9 cellular contexts compared by ENCODE assay signal in the genomic region with DNA sequence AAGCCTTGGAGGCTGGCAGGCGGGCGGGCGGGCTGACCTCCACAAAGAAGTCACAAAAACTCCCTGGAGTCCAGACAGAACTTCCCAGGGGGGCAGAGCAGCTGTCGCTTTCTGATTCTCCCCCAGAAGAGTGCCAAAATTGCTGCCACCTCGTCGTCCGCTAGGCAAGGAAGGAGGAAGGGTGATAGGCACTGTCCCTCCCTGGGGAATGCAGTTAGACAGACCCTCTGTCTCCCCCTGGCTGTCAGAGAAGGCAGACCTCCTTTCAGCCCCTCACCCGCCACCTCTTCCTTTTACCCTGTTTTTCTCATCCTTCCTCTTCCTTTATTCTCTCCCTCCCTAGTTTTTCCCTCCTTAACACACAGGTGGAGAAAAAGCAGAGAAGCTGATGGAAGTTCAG. TPM values are rescaled to one million over a fixed set of nuclear protein-coding genes. Genes with fewer than 3 reads are reported as not detected.
A peak's percentile ranks its signal among the peaks of the same experiment; 100 is the strongest.
DNase-seq lines count a peak whose midpoint lies in the region; ATAC-seq and TF ChIP-seq lines count a peak whose summit lies in the region.
"Had no signal": no experiment of that assay in that cellular context is flagged by ENCODE, and none has a peak within 500 bp of the region (broad histone marks: within the 10 kb centered on the region; RNA-seq: fewer than 3 reads in every experiment).

No MANE protein-coding gene starts in this region.

- H3K27me3 Mint-ChIP-seq in activated CD8-positive, alpha-beta T cell treated with anti-CD3 and anti-CD28 coated beads for 36 hours, result peaks cover 5% of the 10 kb centered on the region

- no peak overlapping the region for H3K9ac ChIP-seq in OCI-LY1 (ENCODE audit: low read length)

- no peaks in the 10 kb centered on the region; the same call in 1 of the 2 replicates for H3K27me3 ChIP-seq in OCI-LY1 (ENCODE audit: insufficient read depth, low read length)

- no peaks in the 10 kb centered on the region for H3K36me3 ChIP-seq in OCI-LY1 (ENCODE audit: insufficient read depth, low read length)

- peak; percentile 50 for DNase-seq in Ammon's horn (ENCODE audit: low spot score)
- DNase-seq in germinal center (ENCODE audit: low spot score), result peak; percentile 32
- no peak for DNase-seq in activated naive CD4-positive, alpha-beta T cell treated with Interleukin-2 at 50 U/mL for 16 hours
- DNase-seq in NCI-H2196 treated with DMSO at 0.1 percent for 48 hours (lab: John Stamatoyannopoulos, UW; ENCODE audit: unreplicated experiment), result no peak
- no peak for DNase-seq in activated CD8-positive, alpha-beta T cell treated with anti-CD3 and anti-CD28 coated beads for 36 hours

- intact Hi-C loops in activated CD8-positive, alpha-beta T cell treated with anti-CD3 and anti-CD28 coated beads for 36 hours (cut with micrococcal nuclease), result no loop called here

- peak; percentile 50; the same call in 1 of the 2 replicates for TF ChIP-seq CTCF in GM12874 (IDR thresholded peaks at IDR 0.05; ENCODE audit: insufficient read depth, low read depth, low read length)
- peak; percentile 61 for TF ChIP-seq CTCF in OCI-LY1 (IDR thresholded peaks at IDR 0.05; ENCODE audit: low read length)
- TF ChIP-seq CTCF in activated CD8-positive, alpha-beta T cell treated with anti-CD3 and anti-CD28 coated beads for 36 hours (IDR thresholded peaks at IDR 0.05), result no peak

- no peaks in the 10 kb centered on the region for H3K79me2 ChIP-seq in OCI-LY1 (ENCODE audit: insufficient read depth, low read length)

- H2AFZ ChIP-seq in OCI-LY1 (ENCODE audit: low read length), result no peak overlapping the region

- POLR2A ChIA-PET in activated CD8-positive, alpha-beta T cell treated with anti-CD3 and anti-CD28 coated beads for 36 hours (lab: Charles Lee), result no interaction called here

- H3K4me3 ChIP-seq in OCI-LY1 (ENCODE audit: low read depth, low read length, poor library complexity, severe bottlenecking), result no peak overlapping the region

- no peak overlapping the region for H3K4me2 ChIP-seq in OCI-LY1 (ENCODE audit: low read length)

- no peak overlapping the region for H3K27ac Mint-ChIP-seq in activated CD8-positive, alpha-beta T cell treated with anti-CD3 and anti-CD28 coated beads for 36 hours

- H3K4me1 ChIP-seq in OCI-LY1 (ENCODE audit: insufficient read depth, low read length, severe bottlenecking), result no peaks in the 10 kb centered on the region

- no peaks in the 10 kb centered on the region for H3K9me3 Mint-ChIP-seq in activated CD8-positive, alpha-beta T cell treated with anti-CD3 and anti-CD28 coated beads for 36 hours

- no peak for ATAC-seq in HG03439 (IDR thresholded peaks at IDR 0.05; ENCODE audit: unreplicated experiment)
- ATAC-seq in activated CD8-positive, alpha-beta T cell treated with anti-CD3 and anti-CD28 coated beads for 36 hours, result no peak

- H4K20me1 ChIP-seq in OCI-LY1 (ENCODE audit: insufficient read depth, low read length), result no peaks in the 10 kb centered on the region

- H3K4me3 Mint-ChIP-seq in activated CD8-positive, alpha-beta T cell treated with anti-CD3 and anti-CD28 coated beads for 36 hours, result no peak overlapping the region

- CTCF ChIA-PET in activated CD8-positive, alpha-beta T cell treated with anti-CD3 and anti-CD28 coated beads for 36 hours (lab: Charles Lee), result no interaction called here

- H3K27ac ChIP-seq in OCI-LY1 (ENCODE audit: low read depth, low read length, poor library complexity, severe bottlenecking), result no peak overlapping the region

- no peaks in the 10 kb centered on the region for H3K9me2 ChIP-seq in OCI-LY1 (ENCODE audit: low read depth, low read length)

- H3K4me1 Mint-ChIP-seq in activated CD8-positive, alpha-beta T cell treated with anti-CD3 and anti-CD28 coated beads for 36 hours (ENCODE audit: low read depth), result no peaks in the 10 kb centered on the region

- H3K9me3 ChIP-seq in OCI-LY1 (ENCODE audit: low read length), result no peaks in the 10 kb centered on the region

- no peaks in the 10 kb centered on the region for H3K36me3 Mint-ChIP-seq in activated CD8-positive, alpha-beta T cell treated with anti-CD3 and anti-CD28 coated beads for 36 hours (ENCODE audit: low read depth)

- no peaks in the 10 kb centered on the region for H3F3A ChIP-seq in OCI-LY1 (ENCODE audit: insufficient read depth, low read length)

RNA-seq across cellular contexts. Expression of a gene that starts 18.7 kb away (rescaled TPM):
- total RNA-seq in activated CD8-positive, alpha-beta T cell treated with anti-CD3 and anti-CD28 coated beads for 36 hours, result not detected
- total RNA-seq: lung microvascular endothelial cell had no signal

Comparison
In these comparisons a context has a peak if more than half of its experiments do, and no peak if none do; other contexts are left out.
1. DNase-seq: peak in Ammon's horn (single experiment) and germinal center (single experiment); none in activated naive CD4-positive, alpha-beta T cell treated with Interleukin-2 at 50 U/mL for 16 hours (single experiment), NCI-H2196 treated with DMSO at 0.1 percent for 48 hours (single experiment) and activated CD8-positive, alpha-beta T cell treated with anti-CD3 and anti-CD28 coated beads for 36 hours (single experiment).